ENCODE assay signal across 13 cellular contexts in the genomic region with DNA sequence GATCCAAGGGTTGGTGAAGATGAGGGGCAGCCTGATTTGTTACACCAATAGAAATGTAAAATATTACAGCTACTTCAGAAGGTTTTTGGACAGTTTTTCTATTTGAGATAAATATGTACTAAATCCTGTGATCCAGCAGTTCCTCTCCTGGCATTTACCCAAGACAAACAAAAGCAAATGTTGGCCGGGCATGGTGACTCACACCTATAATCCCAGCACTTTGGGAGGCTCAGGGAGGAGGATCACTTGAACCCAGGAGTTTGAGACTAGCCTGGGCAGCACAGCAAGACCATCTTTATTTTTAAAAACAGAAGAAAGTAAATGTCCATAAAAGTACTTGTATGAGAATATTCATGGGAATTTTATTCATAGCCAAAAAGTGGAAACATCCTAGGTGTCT.
A peak's percentile ranks its signal among the peaks of the same experiment; 100 is the strongest.
DNase-seq lines count a peak whose midpoint lies in the region; ATAC-seq and TF ChIP-seq lines count a peak whose summit lies in the region.
"Had no signal": no experiment of that assay in that cellular context is flagged by ENCODE, and none has a peak within 500 bp of the region (broad histone marks: within the 10 kb centered on the region; RNA-seq: fewer than 3 reads in every experiment).

No MANE protein-coding gene starts in this region.

- peaks cover 51% of the 10 kb centered on the region for H3K4me1 ChIP-seq in skeletal muscle satellite cell (ENCODE audit: control insufficient read depth, insufficient read depth, low read length)
- peaks cover 0 to 20% (median 0%) of the 10 kb centered on the region in 9 donors for H3K4me1 ChIP-seq in heart right ventricle
- H3K4me1 ChIP-seq in suprapubic skin: no peaks in the 10 kb centered on the region

- TF ChIP-seq EP300 in suprapubic skin (IDR thresholded peaks at IDR 0.05): no peak

- no peaks in the 10 kb centered on the region for H3K27me3 ChIP-seq in skeletal muscle satellite cell (ENCODE audit: control insufficient read depth, insufficient read depth, low read length)
- no peaks in the 10 kb centered on the region for H3K27me3 ChIP-seq in heart right ventricle
- H3K27me3 ChIP-seq in suprapubic skin: no peaks in the 10 kb centered on the region

- ATAC-seq in heart right ventricle: no peak
- ATAC-seq: activated T-helper 17 cell treated with anti-CD3 and anti-CD28 coated beads, Interleukin-2, amount 50 U/mL, for 72 hours; Right ventricle myocardium inferior; stimulated activated naive CD8-positive, alpha-beta T cell treated with anti-CD3 and anti-CD28 coated beads, Interleukin-15, amount 100 ng/mL, for 72 hours had no signal

- H3K36me3 ChIP-seq in skeletal muscle satellite cell (ENCODE audit: insufficient read depth, low read length) (peaks cover 18% of the 10 kb centered on the region), heart right ventricle (peaks cover 0 to 93% (median 6%) of the 10 kb centered on the region in 9 donors), suprapubic skin (peaks cover 46% of the 10 kb centered on the region)

- TF ChIP-seq POLR2A in suprapubic skin (IDR thresholded peaks at IDR 0.05): no peak

- no peak overlapping the region for H3K27ac ChIP-seq in heart right ventricle
- H3K27ac ChIP-seq in suprapubic skin: no peak overlapping the region

- 39 to 48% methylated on average over 1 of the region's 1 CpG for WGBS in heart right ventricle, 2 donors
- WGBS in suprapubic skin: 47% methylated on average over 1 of the region's 1 CpG

- H3K9me3 ChIP-seq in skeletal muscle satellite cell (replicated peaks; ENCODE audit: low read length) (no peaks in the 10 kb centered on the region), heart right ventricle (no peaks in the 10 kb centered on the region), suprapubic skin (no peaks in the 10 kb centered on the region)

- TF ChIP-seq CTCF in heart right ventricle (IDR thresholded peaks at IDR 0.05) (no peak), suprapubic skin (IDR thresholded peaks at IDR 0.05) (no peak)

- intact Hi-C loops in heart right ventricle (cut with DNase I): no loop called here

- peak; percentile 32 for DNase-seq in DMS 273 (lab: John Stamatoyannopoulos, UW; ENCODE audit: unreplicated experiment)
- no peak for DNase-seq in DMS 273 treated with DMSO at 0.1 percent for 48 hours (lab: John Stamatoyannopoulos, UW)
- peak; percentile 45 for DNase-seq in NCI-H226
- DNase-seq in dermis blood vessel endothelial cell: peak; percentile 77
- DNase-seq in SW480 (ENCODE audit: low spot score): no peak
- DNase-seq in heart right ventricle: no peak
- DNase-seq in suprapubic skin (ENCODE audit: low spot score in 2 of 2): no peak
- DNase-seq: activated CD4-positive, CD25-positive, alpha-beta regulatory T cell treated with anti-CD3 and anti-CD28 coated beads, Interleukin-2, amount 50 U/mL, for 72 hours; stimulated activated naive CD8-positive, alpha-beta T cell treated with anti-CD3 and anti-CD28 coated beads, Interleukin-15, amount 100 ng/mL, for 72 hours had no signal

- H3K4me2 ChIP-seq in skeletal muscle satellite cell (ENCODE audit: low read length): no peak overlapping the region

- H3K4me3 ChIP-seq in skeletal muscle satellite cell (ENCODE audit: low read length): no peak overlapping the region
- no peak overlapping the region for H3K4me3 ChIP-seq in heart right ventricle
- H3K4me3 ChIP-seq in suprapubic skin: no peak overlapping the region
- H3K4me3 ChIP-seq: lung had no signal

- H3K9ac ChIP-seq in skeletal muscle satellite cell (ENCODE audit: low read depth, low read length): peak overlapping the region; percentile 24

Comparison
In these comparisons a context has a peak if more than half of its experiments do, and no peak if none do; other contexts are left out.
1. DNase-seq: peak in DMS 273 (single experiment), NCI-H226 (single experiment) and dermis blood vessel endothelial cell (single experiment); none in DMS 273 treated with DMSO at 0.1 percent for 48 hours (single experiment), SW480 (single experiment), heart right ventricle (0 of 2) and suprapubic skin (0 of 2).